1 cellular context compared by ENCODE assay signal in the genomic region with DNA sequence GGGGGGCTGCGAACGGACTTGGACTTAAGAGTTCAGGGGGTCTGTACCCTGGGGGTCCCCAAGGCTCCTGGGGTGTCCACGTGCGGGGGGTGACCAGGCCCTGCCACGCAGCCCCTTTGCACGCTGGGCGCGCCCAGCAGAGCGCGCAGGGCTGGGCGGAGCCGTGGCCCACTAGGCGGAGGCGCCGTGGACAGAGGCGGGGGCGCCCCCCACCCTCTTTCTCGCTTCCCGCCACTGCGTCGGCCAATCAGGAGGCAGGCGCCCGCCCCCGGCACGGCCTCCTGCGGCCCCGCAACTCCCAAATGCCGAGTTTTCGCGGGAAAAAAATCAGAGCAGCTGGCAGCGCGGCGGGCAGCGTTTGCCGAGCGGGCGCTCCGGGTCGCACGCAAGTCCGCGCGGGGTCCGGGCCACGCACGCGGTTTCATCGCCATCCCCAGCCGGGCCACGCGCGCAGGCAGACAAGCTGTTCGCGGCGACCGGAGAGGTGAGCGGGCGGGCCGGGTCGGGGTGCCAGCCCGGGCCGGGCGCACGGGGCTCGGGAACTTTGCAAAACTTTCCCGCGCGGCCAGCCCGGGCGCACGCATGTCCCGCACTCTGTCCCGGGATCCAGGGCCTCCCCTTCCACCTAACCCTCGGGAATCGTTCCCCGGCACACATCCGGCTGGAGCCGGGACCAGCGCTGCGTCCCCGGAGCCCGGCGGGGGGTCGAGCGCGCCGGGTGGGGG.
TF ChIP-seq lines count a peak whose summit lies in the region.

Gene UHRF1, plus strand, starts transcription at position 330 of the 725 bp plus-strand sequence. CDS start 1,385 bp downstream, outside the sequence.

TF ChIP-seq in K562, 482 proteins besides CTCF, POLR2A, EP300 and RAD21 (continued from another document and continues in another):
- no peak for TF ChIP-seq TRIM25 (IDR thresholded peaks at IDR 0.05; ENCODE audit: borderline replicate concordance)
- peak; percentile 58 for TF ChIP-seq CREM (IDR thresholded peaks at IDR 0.05; ENCODE audit: low read depth)
- TF ChIP-seq, protein P1, sequence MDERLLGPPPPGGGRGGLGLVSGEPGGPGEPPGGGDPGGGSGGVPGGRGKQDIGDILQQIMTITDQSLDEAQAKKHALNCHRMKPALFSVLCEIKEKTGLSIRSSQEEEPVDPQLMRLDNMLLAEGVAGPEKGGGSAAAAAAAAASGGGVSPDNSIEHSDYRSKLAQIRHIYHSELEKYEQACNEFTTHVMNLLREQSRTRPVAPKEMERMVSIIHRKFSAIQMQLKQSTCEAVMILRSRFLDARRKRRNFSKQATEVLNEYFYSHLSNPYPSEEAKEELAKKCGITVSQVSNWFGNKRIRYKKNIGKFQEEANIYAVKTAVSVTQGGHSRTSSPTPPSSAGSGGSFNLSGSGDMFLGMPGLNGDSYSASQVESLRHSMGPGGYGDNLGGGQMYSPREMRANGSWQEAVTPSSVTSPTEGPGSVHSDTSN (CRISPR knock-in tag; IDR thresholded peaks at IDR 0.05; ENCODE audit: low read depth), result no peak
- TF ChIP-seq, protein P1 (tag; conservative IDR thresholded peaks at IDR 0.05; ENCODE audit: low read depth), result no peak
- peak; percentile 75 for TF ChIP-seq L3MBTL2 (IDR thresholded peaks at IDR 0.05)
- TF ChIP-seq MEIS2 (IDR thresholded peaks at IDR 0.05; ENCODE audit: partially characterized antibody), result no peak
- TF ChIP-seq, protein P2, sequence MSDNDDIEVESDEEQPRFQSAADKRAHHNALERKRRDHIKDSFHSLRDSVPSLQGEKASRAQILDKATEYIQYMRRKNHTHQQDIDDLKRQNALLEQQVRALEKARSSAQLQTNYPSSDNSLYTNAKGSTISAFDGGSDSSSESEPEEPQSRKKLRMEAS (CRISPR knock-in tag; IDR thresholded peaks at IDR 0.05), result peak; percentile 72; the same call in 1 of the 2 replicates
- no peak for TF ChIP-seq KDM4B (IDR thresholded peaks at IDR 0.05; ENCODE audit: borderline replicate concordance in 2 of 2, low read depth in 1 of 2)
- no peak for TF ChIP-seq ZNF197 (CRISPR knock-in tag; IDR thresholded peaks at IDR 0.05; ENCODE audit: low read depth)
- TF ChIP-seq ZC3H11A (IDR thresholded peaks at IDR 0.05; ENCODE audit: low read depth, low read length), result no peak
- TF ChIP-seq HNRNPK (IDR thresholded peaks at IDR 0.05; ENCODE audit: low read depth, low read length, poor library complexity, severe bottlenecking), result no peak
- TF ChIP-seq ZHX1 (conservative IDR thresholded peaks at IDR 0.05; ENCODE audit: low read length), result no peak
- TF ChIP-seq SOX6 (IDR thresholded peaks at IDR 0.05), result no peak
- TF ChIP-seq NFATC3 (IDR thresholded peaks at IDR 0.05), result no peak
- TF ChIP-seq HOMEZ (CRISPR knock-in tag; IDR thresholded peaks at IDR 0.05), result no peak
- no peak for TF ChIP-seq SMAD2 (IDR thresholded peaks at IDR 0.05; ENCODE audit: low read depth, low read length)
- no peak for TF ChIP-seq RREB1 (CRISPR knock-in tag; IDR thresholded peaks at IDR 0.05)
- TF ChIP-seq ZNF785 (CRISPR knock-in tag; IDR thresholded peaks at IDR 0.05), result no peak
- no peak for TF ChIP-seq NCOR1 (IDR thresholded peaks at IDR 0.05)
- no peak for TF ChIP-seq SNAPC5 (CRISPR knock-in tag; IDR thresholded peaks at IDR 0.05)
- no peak for TF ChIP-seq U2AF2 (optimal IDR thresholded peaks at IDR 0.05; ENCODE audit: low read depth, low read length)
- TF ChIP-seq ZKSCAN8 (CRISPR knock-in tag; IDR thresholded peaks at IDR 0.05), result no peak
- no peak for TF ChIP-seq PHB2 (IDR thresholded peaks at IDR 0.05; ENCODE audit: low read depth)
- TF ChIP-seq ILK (tag; IDR thresholded peaks at IDR 0.05; ENCODE audit: borderline replicate concordance, low read depth), result no peak
- TF ChIP-seq JUN (IDR thresholded peaks at IDR 0.05; ENCODE audit: borderline replicate concordance, low read depth, low read length), result no peak
- TF ChIP-seq JUN (CRISPR knock-in tag; IDR thresholded peaks at IDR 0.05; ENCODE audit: borderline replicate concordance), result no peak
- no peak for TF ChIP-seq ZBTB17 (CRISPR knock-in tag; IDR thresholded peaks at IDR 0.05)
- no peak; the same call in 1 of the 2 replicates for TF ChIP-seq SMAD4 (CRISPR knock-in tag; conservative IDR thresholded peaks at IDR 0.05)
- TF ChIP-seq ZKSCAN3 (CRISPR knock-in tag; IDR thresholded peaks at IDR 0.05), result no peak
- no peak for TF ChIP-seq FOXK2 (conservative IDR thresholded peaks at IDR 0.05 in 1 of 2, IDR thresholded peaks at IDR 0.05 in 1 of 2; ENCODE audit: low read depth in 2 of 2)
